In the genomic region with DNA sequence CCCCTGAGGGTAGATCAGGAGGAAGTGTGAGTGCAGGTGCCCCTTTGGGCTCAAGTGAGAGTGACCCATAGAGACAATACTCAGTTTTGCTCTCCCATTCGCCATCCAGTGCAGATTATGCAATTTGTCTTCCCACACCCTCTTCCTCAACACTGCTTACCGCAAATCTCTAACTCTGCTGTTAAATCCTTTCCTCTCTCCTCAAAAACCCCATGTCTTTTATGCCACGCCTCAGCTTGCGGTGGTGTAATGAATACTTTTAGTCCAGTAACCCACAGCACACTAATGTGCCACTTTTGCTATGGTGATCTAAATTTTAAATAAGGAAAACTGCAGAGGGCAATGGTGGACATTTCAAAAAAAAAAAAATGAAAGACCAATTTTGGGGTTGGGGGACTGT, we compare ENCODE assay signal across 29 cellular contexts. TPM values are rescaled to one million over a fixed set of nuclear protein-coding genes. Genes with fewer than 3 reads are reported as not detected.
A peak's percentile ranks its signal among the peaks of the same experiment; 100 is the strongest.
DNase-seq lines count a peak whose midpoint lies in the region; ATAC-seq, FAIRE-seq and TF ChIP-seq lines count a peak whose summit lies in the region.
"Had no signal": no experiment of that assay in that cellular context is flagged by ENCODE, and none has a peak within 500 bp of the region (broad histone marks: within the 10 kb centered on the region; RNA-seq: fewer than 3 reads in every experiment).

No MANE protein-coding gene starts in this region.

- H3K79me2 ChIP-seq in HepG2 (ENCODE audit: insufficient read depth, low read length), result no peaks in the 10 kb centered on the region

- no peak overlapping the region for H3K18ac ChIP-seq in IMR-90 (ENCODE audit: low read depth, low read length)

- no peak for TF ChIP-seq EP300 in HepG2 (IDR thresholded peaks at IDR 0.05; ENCODE audit: low read depth in 2 of 2, low read length in 2 of 2)
- TF ChIP-seq EP300 in HepG2 (CRISPR knock-in tag; IDR thresholded peaks at IDR 0.05; ENCODE audit: borderline replicate concordance), result no peak

- H3K4me3 ChIP-seq in IMR-90 (ENCODE audit: insufficient read depth, low read depth, low read length) (no peak overlapping the region), NB4 (ENCODE audit: low read depth, low read length) (no peak overlapping the region), gastrocnemius medialis (no peak overlapping the region), HepG2 (replicated peaks in 1 of 3; ENCODE audit: insufficient read depth in 1 of 3, low read depth in 2 of 3, low read length in 3 of 3) (no peak overlapping the region), coronary artery (no peak overlapping the region)

- H3K9ac ChIP-seq in IMR-90 (ENCODE audit: low read depth, low read length), result no peak overlapping the region
- no peak overlapping the region for H3K9ac ChIP-seq in HepG2 (ENCODE audit: insufficient read depth, low read depth, low read length)
- H3K9ac ChIP-seq: KMS-11 had no signal

- H3K27me3 Mint-ChIP-seq in chondrocyte (ENCODE audit: low read depth), result no peaks in the 10 kb centered on the region
- H3K27me3 Mint-ChIP-seq in activated CD4-positive, alpha-beta memory T cell treated with anti-CD3 and anti-CD28 coated beads, Interleukin-2, amount 10 ng/mL, durations not matched to agents 7 days and 5 days, result peaks cover 3% of the 10 kb centered on the region

- H3K9me3 ChIP-seq in IMR-90 (ENCODE audit: control insufficient read depth, insufficient read depth, low read length), result no peaks in the 10 kb centered on the region
- no peaks in the 10 kb centered on the region for H3K9me3 ChIP-seq in gastrocnemius medialis
- no peaks in the 10 kb centered on the region for H3K9me3 ChIP-seq in HepG2 (ENCODE audit: low read length)

- H2AK5ac ChIP-seq in IMR-90 (ENCODE audit: low read depth, low read length), result no peak overlapping the region

- TF ChIP-seq POLR2A in IMR-90 (IDR thresholded peaks at IDR 0.05; ENCODE audit: low read depth, low read length), result no peak
- no peak for TF ChIP-seq POLR2A in NB4 (IDR thresholded peaks at IDR 0.05; ENCODE audit: extremely low read depth, insufficient read length)
- TF ChIP-seq POLR2A in gastrocnemius medialis (IDR thresholded peaks at IDR 0.05), result no peak
- no peak for TF ChIP-seq POLR2A in HepG2 (IDR thresholded peaks at IDR 0.05; ENCODE audit: insufficient read depth in 1 of 2, low read depth in 2 of 2, low read length in 2 of 2)

- CTCF ChIA-PET in IMR-90 (lab: Yijun Ruan, JAX) (no interaction called here), HepG2 (lab: Yijun Ruan, JAX; ENCODE audit: low intra/inter-chr PET ratio, low total read pairs) (no interaction called here)
- CTCF ChIA-PET in activated CD4-positive, alpha-beta memory T cell treated with anti-CD3 and anti-CD28 coated beads, Interleukin-2, amount 10 ng/mL, durations not matched to agents 7 days and 5 days (lab: Charles Lee), result no interaction called here

- BruUV-seq in IMR-90 (replicated peaks; lab: Mats Ljungman, UMichigan) (no TSS peak), HepG2 (replicated peaks; lab: Mats Ljungman, UMichigan) (no TSS peak)

- no peak overlapping the region for H4K91ac ChIP-seq in IMR-90 (ENCODE audit: insufficient read depth, low read depth, low read length)

- no peak overlapping the region for H4K5ac ChIP-seq in IMR-90 (ENCODE audit: low read depth, low read length)

- H3K4me1 Mint-ChIP-seq in chondrocyte (ENCODE audit: low read depth), result peaks cover 45% of the 10 kb centered on the region
- no peaks in the 10 kb centered on the region for H3K4me1 Mint-ChIP-seq in activated CD4-positive, alpha-beta memory T cell treated with anti-CD3 and anti-CD28 coated beads, Interleukin-2, amount 10 ng/mL, durations not matched to agents 7 days and 5 days
- H3K4me1 Mint-ChIP-seq: CD8-positive, alpha-beta memory T cell; IgD-negative memory B cell had no signal

- H3K4me3 Mint-ChIP-seq in chondrocyte (ENCODE audit: unreplicated experiment), result no peak overlapping the region
- no peak overlapping the region for H3K4me3 Mint-ChIP-seq in activated CD4-positive, alpha-beta memory T cell treated with anti-CD3 and anti-CD28 coated beads, Interleukin-2, amount 10 ng/mL, durations not matched to agents 7 days and 5 days
- H3K4me3 Mint-ChIP-seq: CD8-positive, alpha-beta memory T cell; IgD-negative memory B cell had no signal

- peaks cover 46% of the 10 kb centered on the region for H3K36me3 Mint-ChIP-seq in chondrocyte (ENCODE audit: low read depth)
- no peaks in the 10 kb centered on the region for H3K36me3 Mint-ChIP-seq in activated CD4-positive, alpha-beta memory T cell treated with anti-CD3 and anti-CD28 coated beads, Interleukin-2, amount 10 ng/mL, durations not matched to agents 7 days and 5 days (ENCODE audit: low read depth)
- H3K36me3 Mint-ChIP-seq: CD8-positive, alpha-beta memory T cell; IgD-negative memory B cell had no signal

- no peak overlapping the region for H2BK15ac ChIP-seq in IMR-90 (ENCODE audit: low read depth, low read length)

- no peaks in the 10 kb centered on the region for H4K20me1 ChIP-seq in IMR-90 (ENCODE audit: insufficient read depth, low read length)
- H4K20me1 ChIP-seq in HepG2 (ENCODE audit: insufficient read depth, low read length), result no peaks in the 10 kb centered on the region

- dilution Hi-C loops in IMR-90 (cut with HindIII; ENCODE audit: low sequenced_read_pairs, unreplicated experiment), result no loop called here

- peak overlapping the region; percentile 64 for H3K27ac Mint-ChIP-seq in chondrocyte (ENCODE audit: unreplicated experiment)
- no peak overlapping the region for H3K27ac Mint-ChIP-seq in activated CD4-positive, alpha-beta memory T cell treated with anti-CD3 and anti-CD28 coated beads, Interleukin-2, amount 10 ng/mL, durations not matched to agents 7 days and 5 days
- H3K27ac Mint-ChIP-seq: IgD-negative memory B cell had no signal

- H3K27me3 ChIP-seq in IMR-90 (ENCODE audit: control insufficient read depth, insufficient read depth, low read length), result no peaks in the 10 kb centered on the region
- no peaks in the 10 kb centered on the region for H3K27me3 ChIP-seq in gastrocnemius medialis
- no peaks in the 10 kb centered on the region for H3K27me3 ChIP-seq in HepG2 (ENCODE audit: control insufficient read depth in 1 of 2, insufficient read depth in 2 of 2, low read length in 2 of 2)

- H2AK9ac ChIP-seq in IMR-90 (replicated peaks; ENCODE audit: low read depth, low read length, poor library complexity), result no peak overlapping the region

- H3K27ac ChIP-seq in IMR-90 (ENCODE audit: insufficient read depth, low read length) (no peak overlapping the region), gastrocnemius medialis (peak overlapping the region; percentile 20 to 41 (median 33)), HepG2 (ENCODE audit: extremely low read length, insufficient read depth, low read length) (no peak overlapping the region), coronary artery (no peak overlapping the region)
- H3K27ac ChIP-seq: C4-2B, KMS-11, RWPE1 had no signal

- H3K4me2 ChIP-seq in IMR-90 (ENCODE audit: low read depth, low read length), result no peak overlapping the region
- no peak overlapping the region for H3K4me2 ChIP-seq in HepG2 (ENCODE audit: low read depth, low read length)
- H3K4me2 ChIP-seq: KMS-11 had no signal

- H3K14ac ChIP-seq in IMR-90 (replicated peaks; ENCODE audit: low read depth, low read length), result no peak overlapping the region

- TF ChIP-seq CTCF in IMR-90 (conservative IDR thresholded peaks at IDR 0.05; ENCODE audit: low read depth, low read length) (no peak), NB4 (IDR thresholded peaks at IDR 0.05; ENCODE audit: low read depth, low read length) (no peak), chondrocyte (IDR thresholded peaks at IDR 0.05) (no peak), gastrocnemius medialis (IDR thresholded peaks at IDR 0.05 in 4 of 5, conservative IDR thresholded peaks at IDR 0.05 in 1 of 5) (no peak), HepG2 (CRISPR knock-in tag; IDR thresholded peaks at IDR 0.05) (no peak), coronary artery (IDR thresholded peaks at IDR 0.05) (no peak)

- H3K36me3 ChIP-seq in IMR-90 (ENCODE audit: control insufficient read depth, insufficient read depth, low read length), result peaks cover 36% of the 10 kb centered on the region
- H3K36me3 ChIP-seq in gastrocnemius medialis, result peaks cover 0 to 49% of the 10 kb centered on the region in 2 donors
- H3K36me3 ChIP-seq in HepG2 (replicated peaks in 1 of 2; ENCODE audit: control insufficient read depth in 1 of 2, insufficient read depth in 2 of 2, low read length in 2 of 2), result no peaks in the 10 kb centered on the region

- TF ChIP-seq RAD21 in IMR-90 (IDR thresholded peaks at IDR 0.05; ENCODE audit: low read length) (no peak), HepG2 (CRISPR knock-in tag; IDR thresholded peaks at IDR 0.05) (no peak)

- POLR2A ChIA-PET in IMR-90 (lab: Charles Lee; ENCODE audit: unreplicated experiment), result no interaction called here
- POLR2A ChIA-PET in HepG2 (lab: Yijun Ruan, JAX), result no interaction called here
- POLR2A ChIA-PET in activated CD4-positive, alpha-beta memory T cell treated with anti-CD3 and anti-CD28 coated beads, Interleukin-2, amount 10 ng/mL, durations not matched to agents 7 days and 5 days (lab: Charles Lee), result no interaction called here

- no peak for FAIRE-seq in HepG2 (lab: Jason Lieb, UNC)
- FAIRE-seq: GM12891, H1 had no signal

- no CpG with 5 or more reads among the region's 4 CpGs for WGBS in IMR-90 (ENCODE audit: extremely low coverage in 2 of 2, insufficient read length in 1 of 2), 2 experiments
- 21% methylated on average over 4 of the region's 4 CpGs for WGBS in HepG2 (ENCODE audit: low lambda C conversion rate)

- intact Hi-C loops in IMR-90 (cut with micrococcal nuclease), result no loop called here
- intact Hi-C loops in gastrocnemius medialis (cut with DNase I; ENCODE audit: low total_unique reads), result no loop called here
- intact Hi-C loops in HepG2 (cut with micrococcal nuclease; ENCODE audit: unreplicated experiment), result no loop called here

- H2AFZ ChIP-seq in IMR-90 (replicated peaks; ENCODE audit: low read length, poor library complexity) (peak overlapping the region; percentile 38), HepG2 (ENCODE audit: low read length) (no peak overlapping the region)

- DNase-seq in IMR-90 (no peak), NB4 (ENCODE audit: low read depth) (peak; percentile 48), chondrocyte (ENCODE audit: low spot score) (no peak), gastrocnemius medialis (no peak), HepG2 (ENCODE audit: low spot score) (no peak), coronary artery (ENCODE audit: low spot score) (no peak)
- DNase-seq in activated CD4-positive, alpha-beta memory T cell treated with anti-CD3 and anti-CD28 coated beads, Interleukin-2, amount 10 ng/mL, durations not matched to agents 7 days and 5 days, result no peak
- DNase-seq: CD8-positive, alpha-beta memory T cell; DMS 273 treated with DMSO at 0.1 percent for 48 hours; DMS79 treated with DMSO at 0.1 percent for 48 hours; GF-D8; HCEC 1CT; MM.1S; NCI-H1105; NCI-H1436 treated with DMSO at 0.1 percent for 48 hours; NCI-H187 treated with DMSO at 0.1 percent for 48 hours; NCI-H2171 treated with DMSO at 0.1 percent for 48 hours; NCI-H345; NCI-H524; NCI-H748 treated with DMSO at 0.1 percent for 48 hours; SHP77; SW 1271 had no signal

- no peak overlapping the region for H3K4ac ChIP-seq in IMR-90 (ENCODE audit: low read depth, low read length)

- H4K8ac ChIP-seq in IMR-90 (ENCODE audit: low read depth in 2 of 2, low read length in 2 of 2), result no peak overlapping the region

- H3K23ac ChIP-seq in IMR-90 (ENCODE audit: low read depth, low read length), result no peak overlapping the region

- H3K79me1 ChIP-seq in IMR-90 (ENCODE audit: low read depth in 1 of 2, low read length in 2 of 2), result peaks cover 20 to 44% of the 10 kb centered on the region in 2 experiments

- no peaks in the 10 kb centered on the region for H3K9me3 Mint-ChIP-seq in chondrocyte (ENCODE audit: low read depth)
- H3K9me3 Mint-ChIP-seq in activated CD4-positive, alpha-beta memory T cell treated with anti-CD3 and anti-CD28 coated beads, Interleukin-2, amount 10 ng/mL, durations not matched to agents 7 days and 5 days, result no peaks in the 10 kb centered on the region
- H3K9me3 Mint-ChIP-seq: CD8-positive, alpha-beta memory T cell had no signal

- in situ Hi-C loops in IMR-90 (cut with MboI; ENCODE audit: low sequenced_read_pairs) (loop anchor here (25.0 kb wide), 1 partner anchor 1609 kb away; a partner anchor contains a TSS), gastrocnemius medialis (cut with MboI; ENCODE audit: low sequenced_read_pairs in 4 of 4) (no loop called here), HepG2 (cut with HindIII; ENCODE audit: extremely low pct_ligation_motif_present, low pct_unique_long_range_greater_than_20kb) (no loop called here)

- H3K4me1 ChIP-seq in IMR-90 (ENCODE audit: control insufficient read depth, insufficient read depth, low read length) (no peaks in the 10 kb centered on the region), gastrocnemius medialis (peaks cover 9 to 12% of the 10 kb centered on the region in 2 donors), HepG2 (ENCODE audit: insufficient read depth, low read length) (no peaks in the 10 kb centered on the region)

- H2BK120ac ChIP-seq in IMR-90 (ENCODE audit: low read depth, low read length), result no peak overlapping the region

- ATAC-seq in IMR-90 (ENCODE audit: low read depth) (no peak), gastrocnemius medialis (no peak), HepG2 (no peak)
- ATAC-seq: Panc1 had no signal

- no peak overlapping the region for H2BK5ac ChIP-seq in IMR-90 (ENCODE audit: low read depth, low read length, poor library complexity, severe bottlenecking)

- H3K56ac ChIP-seq in IMR-90 (ENCODE audit: extremely low read depth, insufficient read depth, low read length), result no peak overlapping the region

- H2BK20ac ChIP-seq in IMR-90 (ENCODE audit: low read depth, low read length), result no peak overlapping the region

- peaks cover 6% of the 10 kb centered on the region; the same call in 1 of the 2 replicates for H3K9me1 ChIP-seq in IMR-90 (ENCODE audit: insufficient read depth, low read length)

RNA-seq across cellular contexts. Expression of a gene that starts 57.7 kb away (rescaled TPM):
- total RNA-seq in IMR-90 (2012; rRNA removed) (65.4 and 82.8 TPM in 2 replicates), chondrocyte (158 to 224 TPM (median 168 TPM) in 3 replicates), gastrocnemius medialis (100 to 1,000 TPM in 1 of 4 donors, 10 to 100 TPM in 3; 35.3 to 120 (median 64.3) TPM), HepG2 (2016; rRNA removed; fragmentation: Illumina TruSeq; extraction: Trizol) (not detected in 2 replicates)
- polyA plus RNA-seq in IMR-90 (2012; rRNA removed) (50.0 and 54.7 TPM in 2 replicates), HepG2 (2011; rRNA removed) (not detected in 2 replicates)
- polyA plus RNA-seq in IMR-90 (2012; cell fraction: cytosol; rRNA removed), result 21.0 and 21.4 TPM in 2 replicates
- 21.1 and 49.1 TPM in 2 replicates for polyA plus RNA-seq in IMR-90 (2012; cell fraction: nucleus; rRNA removed; ENCODE audit: low replicate concordance)
- not detected in 2 replicates for total RNA-seq in HepG2 (2016; cell fraction: cytosol; rRNA removed; fragmentation: Illumina TruSeq; extraction: Trizol; ENCODE audit: low read depth)
- not detected in 2 replicates for total RNA-seq in HepG2 (2016; cell fraction: insoluble cytoplasmic fraction; rRNA removed; fragmentation: Illumina TruSeq; extraction: Trizol)
- total RNA-seq in HepG2 (2016; cell fraction: membrane; rRNA removed; fragmentation: Illumina TruSeq; extraction: Trizol), result not detected in 2 replicates
- not detected in 2 replicates for total RNA-seq in HepG2 (2016; cell fraction: nucleus; rRNA removed; fragmentation: Illumina TruSeq; extraction: Trizol)
- polyA plus RNA-seq in HepG2 (2011; cell fraction: cytosol; rRNA removed), result not detected in 2 replicates
- not detected in 2 replicates for polyA plus RNA-seq in HepG2 (2011; cell fraction: nucleus; rRNA removed)
- not detected in 2 replicates for polyA plus RNA-seq in HepG2 (2012)
- polyA plus RNA-seq in HepG2 (2016; cell fraction: cytosol; fragmentation: Illumina TruSeq; extraction: Trizol; ENCODE audit: low read depth), result not detected in 2 replicates
- polyA plus RNA-seq in HepG2 (2016; cell fraction: insoluble cytoplasmic fraction; fragmentation: Illumina TruSeq; extraction: Trizol; ENCODE audit: low read depth), result not detected in 2 replicates
- not detected in 2 replicates for polyA plus RNA-seq in HepG2 (2016; cell fraction: membrane; fragmentation: Illumina TruSeq; extraction: Trizol; ENCODE audit: low read depth)
- polyA plus RNA-seq in HepG2 (2016; cell fraction: nucleus; fragmentation: Illumina TruSeq; extraction: Trizol; ENCODE audit: insufficient read depth, low read depth), result not detected in 2 replicates
- not detected in 2 replicates for polyA minus RNA-seq in HepG2 (2011; rRNA and poly(A)+ RNA removed; ENCODE audit: low replicate concordance)
- not detected in 2 replicates for polyA minus RNA-seq in HepG2 (2011; cell fraction: cytosol; rRNA and poly(A)+ RNA removed)
- polyA minus RNA-seq in HepG2 (2011; cell fraction: nucleus; rRNA and poly(A)+ RNA removed), result not detected in 2 replicates
- not detected for total RNA-seq in activated CD4-positive, alpha-beta memory T cell treated with anti-CD3 and anti-CD28 coated beads, Interleukin-2, amount 10 ng/mL, durations not matched to agents 7 days and 5 days
- total RNA-seq: CD8-positive, alpha-beta memory T cell; H1 had no signal
- polyA plus RNA-seq: CD8-positive, alpha-beta memory T cell; H1; IgD-negative memory B cell had no signal

Comparison
In these comparisons a context has a peak if more than half of its experiments do, and no peak if none do; other contexts are left out.
1. H3K27ac ChIP-seq: peak in gastrocnemius medialis (4 of 4); none in IMR-90 (single experiment), HepG2 (single experiment) and coronary artery (0 of 2).
2. RNA of a gene that starts 57.7 kb away (total RNA-seq): 158 to 224 TPM in chondrocyte, 35.3 to 120 TPM in gastrocnemius medialis and 65.4 to 82.8 TPM in IMR-90; not detected in HepG2 and not detected in activated CD4-positive, alpha-beta memory T cell treated with anti-CD3 and anti-CD28 coated beads, Interleukin-2, amount 10 ng/mL, durations not matched to agents 7 days and 5 days; every median in the first group is over 10 times any median in the second.